Comparison of ENCODE assay signal across 3 cellular contexts in the genomic region with DNA sequence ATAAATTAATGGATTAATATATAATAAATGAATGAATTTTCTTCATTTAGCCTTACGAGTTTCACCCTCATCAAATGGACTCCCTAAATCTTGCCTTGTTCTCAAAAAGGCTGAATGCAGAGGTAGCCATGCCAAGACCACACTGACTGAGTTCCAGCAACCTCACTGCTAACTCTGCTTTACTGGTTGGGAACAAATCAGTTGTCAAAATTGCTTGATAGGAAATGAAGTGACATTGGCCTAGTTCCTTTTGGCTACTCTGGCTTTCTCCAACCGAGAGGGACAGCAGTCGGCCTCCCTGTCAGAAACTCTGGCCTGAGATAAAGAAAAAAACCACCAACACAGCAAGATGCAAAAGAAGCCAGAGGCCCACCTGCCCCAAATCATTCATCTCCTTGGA.
"Had no signal": no experiment of that assay in that cellular context is flagged by ENCODE, and none has a peak within 500 bp of the region (broad histone marks: within the 10 kb centered on the region; RNA-seq: fewer than 3 reads in every experiment).

No MANE protein-coding gene starts in this region.

- H3K4me3 ChIP-seq: GM12878 had no signal

- ATAC-seq: GM12878 had no signal

- DNase-seq: GDM1, GF-D8 had no signal
